Comparison of ENCODE assay signal across 24 cellular contexts in the genomic region with DNA sequence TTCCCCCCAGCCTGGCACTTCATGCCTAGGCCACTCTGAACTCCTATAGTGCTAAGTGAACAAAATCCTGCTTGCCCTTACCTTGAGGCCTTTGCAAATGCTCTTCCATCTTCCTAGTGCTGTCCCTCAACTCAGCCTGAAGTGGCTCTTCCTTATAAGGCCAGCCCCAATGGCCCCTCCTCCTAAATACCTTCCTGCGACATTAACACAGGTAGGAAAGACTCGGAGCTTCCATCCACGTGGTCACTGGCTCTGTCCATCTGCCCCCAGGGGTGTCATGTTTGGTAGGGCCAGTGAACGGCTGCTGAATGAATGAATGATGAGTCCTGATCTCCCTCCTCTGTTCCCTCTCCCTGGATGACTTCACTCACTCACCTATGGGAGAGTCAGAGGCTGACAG. TPM values are rescaled to one million over a fixed set of nuclear protein-coding genes. Genes with fewer than 3 reads are reported as not detected.
"Had no signal": no experiment of that assay in that cellular context is flagged by ENCODE, and none has a peak within 500 bp of the region (broad histone marks: within the 10 kb centered on the region; RNA-seq: fewer than 3 reads in every experiment).

No MANE protein-coding gene starts in this region.

- H3K27ac Mint-ChIP-seq: activated CD4-positive, alpha-beta T cell treated with anti-CD3 and anti-CD28 coated beads, Interleukin-2, amount 10 ng/mL, durations not matched to agents 7 days and 5 days; activated CD8-positive, alpha-beta memory T cell treated with anti-CD3 and anti-CD28 coated beads, Interleukin-2, amount 10 ng/mL, durations not matched to agents 7 days and 5 days; activated CD8-positive, alpha-beta T cell treated with anti-CD3 and anti-CD28 coated beads for 36 hours; activated naive CD4-positive, alpha-beta T cell treated with anti-CD3 and anti-CD28 coated beads, Interleukin-2, amount 50 U/mL, for 24 hours; memory B cell; nephron had no signal

- ATAC-seq: activated CD4-positive, CD25-positive, alpha-beta regulatory T cell treated with anti-CD3 and anti-CD28 coated beads, Interleukin-2, amount 50 U/mL, for 24 hours; activated CD8-positive, alpha-beta memory T cell treated with anti-CD3 and anti-CD28 coated beads, Interleukin-2, amount 10 ng/mL, durations not matched to agents 7 days and 5 days; activated CD8-positive, alpha-beta T cell treated with anti-CD3 and anti-CD28 coated beads for 36 hours; body of pancreas; foreskin keratinocyte; left cardiac atrium; right cardiac atrium; stimulated activated naive CD8-positive, alpha-beta T cell treated with anti-CD3 and anti-CD28 coated beads, Interleukin-15, Interleukin-2, amounts not matched to agents 100 U/mL and 50 U/mL, for 24 hours had no signal

- H3K36me3 ChIP-seq: thyroid gland had no signal

- H3K4me3 Mint-ChIP-seq: activated CD4-positive, alpha-beta T cell treated with anti-CD3 and anti-CD28 coated beads, Interleukin-2, amount 10 ng/mL, durations not matched to agents 7 days and 5 days; activated CD8-positive, alpha-beta memory T cell treated with anti-CD3 and anti-CD28 coated beads, Interleukin-2, amount 10 ng/mL, durations not matched to agents 7 days and 5 days; activated CD8-positive, alpha-beta T cell treated with anti-CD3 and anti-CD28 coated beads for 36 hours; activated naive CD4-positive, alpha-beta T cell treated with anti-CD3 and anti-CD28 coated beads, Interleukin-2, amount 50 U/mL, for 24 hours; memory B cell; nephron had no signal

- H3K4me1 Mint-ChIP-seq: nephron had no signal

- H3K27me3 ChIP-seq: body of pancreas, thyroid gland had no signal

- H3K4me3 ChIP-seq: body of pancreas, hepatocyte, thyroid gland had no signal

- H2AFZ ChIP-seq: hepatocyte, parathyroid adenoma had no signal

- H3K4me2 ChIP-seq: hepatocyte had no signal

- H3K36me3 Mint-ChIP-seq: memory B cell had no signal

- DNase-seq: activated CD4-positive, alpha-beta T cell treated with anti-CD3 and anti-CD28 coated beads, Interleukin-2, amount 10 ng/mL, durations not matched to agents 7 days and 5 days; activated CD8-positive, alpha-beta memory T cell treated with anti-CD3 and anti-CD28 coated beads, Interleukin-2, amount 10 ng/mL, durations not matched to agents 7 days and 5 days; activated gamma-delta T cell treated with Interleukin-2 at 50 U/mL for 16 hours; activated T-cell treated with anti-CD3 and anti-CD28 coated beads for 4 hours; anterior cingulate cortex; body of pancreas; effector CD4-positive, alpha-beta T cell; foreskin keratinocyte; glutamatergic neuron; islet precursor cell; left cardiac atrium; stimulated activated CD4-positive, alpha-beta T cell treated with anti-CD3 and anti-CD28 coated beads, Interleukin-12 subunit alpha, Interleukin-12 subunit beta, amount 100 ng/mL, for 4 hours; stimulated activated CD4-positive, alpha-beta T cell treated with anti-CD3 and anti-CD28 coated beads, Interleukin-4, amount 100 ng/mL, for 4 hours; thyroid gland had no signal

- H3K9me3 ChIP-seq: thyroid gland had no signal

- H3K9me3 Mint-ChIP-seq: activated naive CD4-positive, alpha-beta T cell treated with anti-CD3 and anti-CD28 coated beads, Interleukin-2, amount 50 U/mL, for 24 hours; memory B cell; nephron had no signal

- H3K27ac ChIP-seq: body of pancreas, foreskin keratinocyte, hepatocyte, parathyroid adenoma, thyroid gland had no signal

- H3K4me1 ChIP-seq: body of pancreas, foreskin keratinocyte, parathyroid adenoma, thyroid gland had no signal

- H3K79me2 ChIP-seq: hepatocyte, parathyroid adenoma had no signal

- H3K9ac ChIP-seq: parathyroid adenoma had no signal

RNA-seq across cellular contexts. Expression of gene PDE2A, which starts 4.2 kb away (rescaled TPM):
- total RNA-seq: chondrocyte had no signal
